28 cellular contexts compared by ENCODE assay signal in the genomic region with DNA sequence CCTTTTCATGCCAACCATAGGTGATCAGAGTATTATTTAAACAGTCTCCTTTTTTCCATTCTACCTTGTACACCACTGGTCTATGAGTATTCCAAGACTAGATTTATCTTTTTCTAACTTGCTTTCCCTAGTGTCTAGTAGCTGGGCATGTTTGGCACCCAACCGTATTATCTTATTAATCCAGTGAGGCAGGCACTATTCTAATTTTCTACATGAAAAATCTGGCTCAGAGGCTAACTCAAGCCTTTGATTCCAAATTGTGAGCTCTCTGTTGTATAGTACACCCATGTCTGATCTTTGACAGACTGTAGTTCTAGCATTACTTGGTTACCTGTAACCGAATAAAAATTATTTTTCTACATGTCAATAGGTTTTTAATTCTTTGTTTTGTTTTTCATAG.
"Had no signal": no experiment of that assay in that cellular context is flagged by ENCODE, and none has a peak within 500 bp of the region (broad histone marks: within the 10 kb centered on the region; RNA-seq: fewer than 3 reads in every experiment).

No MANE protein-coding gene starts in this region.

- H3K27me3 ChIP-seq: neutrophil, pancreas, spleen, suprapubic skin, testis, tibial artery, transverse colon, vagina had no signal

- H3K4me2 ChIP-seq: smooth muscle cell had no signal

- DNase-seq: naive thymus-derived CD8-positive, alpha-beta T cell; nephron progenitor cell; nucleus accumbens; pancreas; right cardiac atrium; spleen; stimulated activated CD4-positive, alpha-beta T cell treated with anti-CD3 and anti-CD28 coated beads, Interleukin-12 subunit alpha, Interleukin-12 subunit beta, amount 100 ng/mL, for 4 hours; stimulated activated CD4-positive, alpha-beta T cell treated with anti-CD3 and anti-CD28 coated beads, Interleukin-1b, Interleukin-23, amount 100 ng/mL, for 48 hours; stimulated activated CD4-positive, alpha-beta T cell treated with anti-CD3 and anti-CD28 coated beads, Interleukin-4, amount 100 ng/mL, for 1 hour; stimulated activated CD4-positive, alpha-beta T cell treated with anti-CD3 and anti-CD28 coated beads, Interleukin-4, amount 100 ng/mL, for 4 hours; stimulated activated CD8-positive, alpha-beta memory T cell treated with anti-CD3 and anti-CD28 coated beads, Interleukin-4, amount 100 ng/mL, for 48 hours; stimulated activated naive CD4-positive, alpha-beta T cell; stimulated activated naive CD8-positive, alpha-beta T cell treated with anti-CD3 and anti-CD28 coated beads, Interleukin-15, amount 100 ng/mL, for 72 hours; stimulated activated naive CD8-positive, alpha-beta T cell treated with anti-CD3 and anti-CD28 coated beads, Interleukin-15, Interleukin-2, amounts not matched to agents 100 U/mL and 50 U/mL, for 24 hours; substantia nigra; testis; tibial artery; transverse colon had no signal

- H3K4me1 ChIP-seq: prostate gland had no signal

- ATAC-seq: naive thymus-derived CD8-positive, alpha-beta T cell; natural killer cell treated with Interleukin-12 subunit alpha and Interleukin-12 subunit beta and Interleukin-15 and Interleukin-18, amount 100 ng/mL, for 72 hours; pancreas; right cardiac atrium; sciatic nerve; stimulated activated memory B cell treated with anti-CD40 and anti-IgM and Interleukin-4, amounts not matched to agents 10 μg/mL and 1 μg/mL and 100 μg/mL, for 72 hours; stimulated activated naive CD8-positive, alpha-beta T cell treated with anti-CD3 and anti-CD28 coated beads, Interleukin-15, amount 100 ng/mL, for 72 hours; stimulated activated naive CD8-positive, alpha-beta T cell treated with anti-CD3 and anti-CD28 coated beads, Interleukin-15, Interleukin-2, amounts not matched to agents 100 U/mL and 50 U/mL, for 24 hours had no signal

- H3K4me3 ChIP-seq: pancreas, prostate gland, skin epidermis, smooth muscle cell, spleen, suprapubic skin, testis, tibial artery, transverse colon, vagina had no signal

- H3K27ac ChIP-seq: neutrophil, pancreas, prostate gland, skin epidermis, spleen, suprapubic skin, testis, tibial artery, transverse colon, vagina had no signal

- FAIRE-seq: pancreas, urothelium cell line had no signal

- H3K9me3 ChIP-seq: neutrophil, pancreas, prostate gland, spleen, suprapubic skin, testis, tibial artery, transverse colon, vagina had no signal

- H3K36me3 ChIP-seq: neutrophil, pancreas, prostate gland, spleen, suprapubic skin, tibial artery, transverse colon, vagina had no signal
